In genomic region chr11:69121621-69122336, GRCh38 we compare ENCODE assay signal across 1 cellular context.
TF ChIP-seq lines count a peak whose summit lies in the region.

No MANE protein-coding gene starts in this region.

TF ChIP-seq in A549, 52 proteins besides CTCF, POLR2A, EP300 and RAD21:
- TF ChIP-seq ZC3H11A (IDR thresholded peaks at IDR 0.05) (no peak), CBX8 (IDR thresholded peaks at IDR 0.05) (no peak)
